1 cellular context compared by ENCODE assay signal in genomic region chr12:49295087-49296001, GRCh38.
TF ChIP-seq lines count a peak whose summit lies in the region.

TSS of gene PRPH (plus strand) at chr12:49295147. CDS start at chr12:49295201, 54 bp downstream.

TF ChIP-seq in WTC11, 78 proteins besides CTCF, POLR2A, EP300 and RAD21 (continued from another document):
- TF ChIP-seq ZNF281 (CRISPR knock-in tag; IDR thresholded peaks at IDR 0.05), result no peak
- no peak for TF ChIP-seq ELF4 (CRISPR knock-in tag; IDR thresholded peaks at IDR 0.05; ENCODE audit: low read depth)
- TF ChIP-seq FOXP4 (CRISPR knock-in tag; IDR thresholded peaks at IDR 0.05), result peak; percentile 43; the same call in 1 of the 2 replicates
- TF ChIP-seq ZSCAN18 (CRISPR knock-in tag; IDR thresholded peaks at IDR 0.05), result no peak
- TF ChIP-seq TCF7 (CRISPR knock-in tag; IDR thresholded peaks at IDR 0.05; ENCODE audit: low read depth), result no peak
- TF ChIP-seq USF2 (CRISPR knock-in tag; IDR thresholded peaks at IDR 0.05), result no peak
- no peak for TF ChIP-seq FOXK1 (CRISPR knock-in tag; IDR thresholded peaks at IDR 0.05)
- peak; percentile 61; the same call in 1 of the 2 replicates for TF ChIP-seq HMGXB4 (CRISPR knock-in tag; IDR thresholded peaks at IDR 0.05)
